In genomic region chr6:168916576-168917207, GRCh38 we compare ENCODE assay signal across 13 cellular contexts.
DNase-seq lines count a peak whose midpoint lies in the region; ATAC-seq and TF ChIP-seq lines count a peak whose summit lies in the region.
"Had no signal": no experiment of that assay in that cellular context is flagged by ENCODE, and none has a peak within 500 bp of the region (broad histone marks: within the 10 kb centered on the region; RNA-seq: fewer than 3 reads in every experiment).

No MANE protein-coding gene starts in this region.

- intact Hi-C loops in vagina (cut with DNase I), result no loop called here
- intact Hi-C loops in activated CD4-positive, alpha-beta T cell treated with anti-CD3 and anti-CD28 coated beads for 36 hours (cut with DNase I, micrococcal nuclease), result no loop called here
- intact Hi-C loops in right lobe of liver (cut with DNase I), result no loop called here

- H3K4me3 ChIP-seq in foreskin fibroblast (ENCODE audit: low read depth in 1 of 2, low read length in 2 of 2) (no peak overlapping the region), trophoblast cell (ENCODE audit: low read depth, low read length) (no peak overlapping the region), vagina (no peak overlapping the region), right lobe of liver (no peak overlapping the region)
- H3K4me3 ChIP-seq: upper lobe of left lung had no signal

- no peaks in the 10 kb centered on the region for H3K79me2 ChIP-seq in trophoblast cell (ENCODE audit: control insufficient read depth, insufficient read depth, low read length, poor library complexity)

- DNase-seq in amniotic epithelial cell (ENCODE audit: low read depth) (peak; percentile 39), foreskin fibroblast (peak; percentile 21 to 47), trophoblast cell (no peak), vagina (ENCODE audit: extremely low spot score in 2 of 2) (no peak), right lobe of liver (no peak)
- DNase-seq in activated CD4-positive, alpha-beta T cell treated with anti-CD3 and anti-CD28 coated beads for 36 hours, result no peak
- DNase-seq in stimulated activated CD4-positive, alpha-beta T cell treated with anti-CD3 and anti-CD28 coated beads, Interleukin-4, amount 100 ng/mL, for 4 hours, result no peak
- DNase-seq: activated CD8-positive, alpha-beta memory T cell treated with anti-CD3 and anti-CD28 coated beads, Interleukin-2, amount 10 ng/mL, durations not matched to agents 7 days and 5 days; activated naive CD4-positive, alpha-beta T cell treated with anti-CD3 and anti-CD28 coated beads, Interleukin-2, amount 50 U/mL, for 16 hours; DMS79 treated with DMSO at 0.1 percent for 48 hours; upper lobe of left lung had no signal

- no peak overlapping the region for H3K4me2 ChIP-seq in trophoblast cell (ENCODE audit: low read length)

- no peak overlapping the region for H3K27ac Mint-ChIP-seq in activated CD4-positive, alpha-beta T cell treated with anti-CD3 and anti-CD28 coated beads for 36 hours
- H3K27ac Mint-ChIP-seq: activated CD8-positive, alpha-beta memory T cell treated with anti-CD3 and anti-CD28 coated beads, Interleukin-2, amount 10 ng/mL, durations not matched to agents 7 days and 5 days had no signal

- H2BK120ac ChIP-seq in trophoblast cell (ENCODE audit: insufficient read depth, low read length, poor library complexity), result no peak overlapping the region

- H3K4me1 ChIP-seq in trophoblast cell (ENCODE audit: control insufficient read depth in 1 of 2, insufficient read depth in 2 of 2, low read length in 2 of 2), result no peaks in the 10 kb centered on the region
- peaks cover 5% of the 10 kb centered on the region for H3K4me1 ChIP-seq in vagina
- no peaks in the 10 kb centered on the region for H3K4me1 ChIP-seq in right lobe of liver
- H3K4me1 ChIP-seq: upper lobe of left lung had no signal

- TF ChIP-seq CTCF in foreskin fibroblast (IDR thresholded peaks at IDR 0.05; ENCODE audit: low read depth, low read length) (no peak), vagina (IDR thresholded peaks at IDR 0.05) (no peak), right lobe of liver (IDR thresholded peaks at IDR 0.05) (no peak)

- no peak overlapping the region for H4K8ac ChIP-seq in trophoblast cell (ENCODE audit: low read depth, low read length)

- no peaks in the 10 kb centered on the region for H3K79me1 ChIP-seq in trophoblast cell (ENCODE audit: low read length)

- no peaks in the 10 kb centered on the region for H3K9me3 Mint-ChIP-seq in activated CD4-positive, alpha-beta T cell treated with anti-CD3 and anti-CD28 coated beads for 36 hours (ENCODE audit: low read depth)

- H3K36me3 ChIP-seq in trophoblast cell (ENCODE audit: control insufficient read depth in 1 of 2, insufficient read depth in 2 of 2, low read length in 2 of 2) (no peaks in the 10 kb centered on the region), vagina (no peaks in the 10 kb centered on the region), right lobe of liver (no peaks in the 10 kb centered on the region)
- H3K36me3 ChIP-seq: upper lobe of left lung had no signal

- H3K27ac ChIP-seq in trophoblast cell (ENCODE audit: low read depth, low read length) (no peak overlapping the region), vagina (peak overlapping the region; percentile 77), right lobe of liver (no peak overlapping the region)
- H3K27ac ChIP-seq: upper lobe of left lung had no signal

- H3K27me3 ChIP-seq in trophoblast cell (ENCODE audit: insufficient read depth, low read length), result no peaks in the 10 kb centered on the region
- no peaks in the 10 kb centered on the region for H3K27me3 ChIP-seq in vagina
- no peaks in the 10 kb centered on the region for H3K27me3 ChIP-seq in right lobe of liver
- H3K27me3 ChIP-seq: upper lobe of left lung had no signal

- no peak overlapping the region for H3K18ac ChIP-seq in trophoblast cell (ENCODE audit: low read length)

- WGBS in trophoblast cell (ENCODE audit: extremely low coverage, insufficient coverage, insufficient read length), result no CpG with 5 or more reads among the region's 11 CpGs
- 35% methylated on average over 7 of the region's 11 CpGs for WGBS in right lobe of liver (ENCODE audit: insufficient coverage, low coverage, low lambda C conversion rate, missing lambda C conversion rate)

- H2AK5ac ChIP-seq in trophoblast cell (ENCODE audit: low read length), result no peak overlapping the region

- no peak overlapping the region for H3K4me3 Mint-ChIP-seq in activated CD4-positive, alpha-beta T cell treated with anti-CD3 and anti-CD28 coated beads for 36 hours
- H3K4me3 Mint-ChIP-seq: activated CD8-positive, alpha-beta memory T cell treated with anti-CD3 and anti-CD28 coated beads, Interleukin-2, amount 10 ng/mL, durations not matched to agents 7 days and 5 days; neural crest cell had no signal

- TF ChIP-seq POLR2A in vagina (IDR thresholded peaks at IDR 0.05), result no peak
- TF ChIP-seq POLR2A in right lobe of liver (IDR thresholded peaks at IDR 0.05), result no peak

- no peak for ATAC-seq in activated CD4-positive, alpha-beta T cell treated with anti-CD3 and anti-CD28 coated beads for 36 hours
- no peak for ATAC-seq in right lobe of liver
- ATAC-seq: activated CD8-positive, alpha-beta memory T cell treated with anti-CD3 and anti-CD28 coated beads, Interleukin-2, amount 10 ng/mL, durations not matched to agents 7 days and 5 days; SK-N-SH treated with all-trans-retinoic acid at 6 μM for 48 hours had no signal

- no peak overlapping the region for H3K14ac ChIP-seq in trophoblast cell (ENCODE audit: low read length)

- no peak overlapping the region for H4K91ac ChIP-seq in trophoblast cell (ENCODE audit: low read depth, low read length)

- no peaks in the 10 kb centered on the region for H3K36me3 Mint-ChIP-seq in activated CD4-positive, alpha-beta T cell treated with anti-CD3 and anti-CD28 coated beads for 36 hours (ENCODE audit: low read depth)
- H3K36me3 Mint-ChIP-seq: activated CD8-positive, alpha-beta memory T cell treated with anti-CD3 and anti-CD28 coated beads, Interleukin-2, amount 10 ng/mL, durations not matched to agents 7 days and 5 days had no signal

- H2BK12ac ChIP-seq in trophoblast cell (ENCODE audit: low read length), result no peak overlapping the region

- no peak overlapping the region for H3K23ac ChIP-seq in trophoblast cell (ENCODE audit: low read length)

- peaks cover 3% of the 10 kb centered on the region for H3K9me3 ChIP-seq in trophoblast cell (ENCODE audit: insufficient read depth, low read depth, low read length)
- no peaks in the 10 kb centered on the region for H3K9me3 ChIP-seq in vagina
- no peaks in the 10 kb centered on the region for H3K9me3 ChIP-seq in right lobe of liver
- H3K9me3 ChIP-seq: upper lobe of left lung had no signal

- H3K4ac ChIP-seq in trophoblast cell (ENCODE audit: low read depth, low read length), result no peak overlapping the region

- POLR2A ChIA-PET in activated CD4-positive, alpha-beta T cell treated with anti-CD3 and anti-CD28 coated beads for 36 hours (lab: Charles Lee), result no interaction called here

- H3K27me3 Mint-ChIP-seq in activated CD4-positive, alpha-beta T cell treated with anti-CD3 and anti-CD28 coated beads for 36 hours, result no peaks in the 10 kb centered on the region

- H3K9ac ChIP-seq in trophoblast cell (ENCODE audit: low read length), result peak overlapping the region; percentile 65

- H4K12ac ChIP-seq in trophoblast cell (ENCODE audit: low read depth, low read length), result no peak overlapping the region

- no peak overlapping the region for H2AFZ ChIP-seq in trophoblast cell (ENCODE audit: insufficient read depth, low read length, poor library complexity)

- CTCF ChIA-PET in activated CD4-positive, alpha-beta T cell treated with anti-CD3 and anti-CD28 coated beads for 36 hours (lab: Charles Lee), result no interaction called here

- no peaks in the 10 kb centered on the region for H3K4me1 Mint-ChIP-seq in activated CD4-positive, alpha-beta T cell treated with anti-CD3 and anti-CD28 coated beads for 36 hours
- H3K4me1 Mint-ChIP-seq: neural crest cell had no signal

- H2BK5ac ChIP-seq in trophoblast cell (ENCODE audit: low read depth, low read length, poor library complexity), result no peak overlapping the region

Comparison
In these comparisons a context has a peak if more than half of its experiments do, and no peak if none do; other contexts are left out.
1. DNase-seq: peak in amniotic epithelial cell (single experiment) and foreskin fibroblast (2 of 2); none in trophoblast cell (0 of 2), vagina (0 of 2), activated CD4-positive, alpha-beta T cell treated with anti-CD3 and anti-CD28 coated beads for 36 hours (single experiment), right lobe of liver (0 of 3) and stimulated activated CD4-positive, alpha-beta T cell treated with anti-CD3 and anti-CD28 coated beads, Interleukin-4, amount 100 ng/mL, for 4 hours (0 of 2).